In the genomic region with DNA sequence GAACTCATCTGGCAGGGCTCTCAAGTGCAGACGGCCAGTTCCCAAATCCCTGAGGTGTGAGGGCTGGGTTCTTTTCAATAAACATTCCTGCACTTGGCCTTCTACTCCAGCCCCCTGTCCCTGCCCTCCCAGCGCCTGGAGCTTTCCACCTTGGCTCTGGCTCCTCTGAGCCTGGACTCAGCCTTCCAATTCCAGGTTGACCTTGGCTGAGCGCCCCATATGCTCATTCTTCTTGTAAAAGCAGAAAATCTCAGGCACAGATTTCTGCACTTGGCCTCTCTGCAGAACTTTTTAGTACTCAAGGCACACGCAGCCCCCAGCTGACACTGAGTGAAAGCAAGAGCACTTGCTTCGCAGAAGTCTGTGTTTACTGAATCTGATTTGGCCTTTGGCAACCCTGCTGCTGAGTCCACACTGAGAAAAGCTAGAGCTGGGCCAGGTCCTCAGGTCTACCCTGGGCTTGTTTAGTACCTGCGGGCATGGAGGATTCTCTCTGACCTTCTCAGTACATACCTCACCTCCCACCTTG, we compare ENCODE assay signal across 11 cellular contexts.
DNase-seq lines count a peak whose midpoint lies in the region; ATAC-seq and TF ChIP-seq lines count a peak whose summit lies in the region.
"Had no signal": no experiment of that assay in that cellular context is flagged by ENCODE, and none has a peak within 500 bp of the region (broad histone marks: within the 10 kb centered on the region; RNA-seq: fewer than 3 reads in every experiment).

No MANE protein-coding gene starts in this region.

- no peaks in the 10 kb centered on the region for H3K27me3 ChIP-seq in right cardiac atrium (ENCODE audit: control insufficient read depth, insufficient read depth)
- peaks cover 19% of the 10 kb centered on the region for H3K27me3 ChIP-seq in HAP-1 (ENCODE audit: low read depth)

- H3K27ac ChIP-seq in right cardiac atrium (ENCODE audit: low read length), result no peak overlapping the region

- in situ Hi-C loops in astrocyte of the cerebellum (cut with HindIII; ENCODE audit: low sequenced_read_pairs), result no loop called here
- in situ Hi-C loops in GM13976 (cut with MboI; ENCODE audit: low sequenced_read_pairs, unreplicated experiment), result no loop called here
- in situ Hi-C loops in HAP-1 (cut with MboI; ENCODE audit: low sequenced_read_pairs), result no loop called here

- TF ChIP-seq CTCF in astrocyte of the cerebellum (IDR thresholded peaks at IDR 0.05; ENCODE audit: low read depth, low read length, missing control alignments) (no peak), GM13976 (IDR thresholded peaks at IDR 0.05; ENCODE audit: borderline replicate concordance, control extremely low read depth, extremely low read depth, insufficient read depth, missing control alignments) (no peak)

- H3K4me1 ChIP-seq in right cardiac atrium (ENCODE audit: control insufficient read depth, insufficient read depth, low read length) (peaks cover 4% of the 10 kb centered on the region), HAP-1 (no peaks in the 10 kb centered on the region)

- 35% methylated on average over 6 of the region's 6 CpGs for WGBS in right cardiac atrium

- ATAC-seq in right cardiac atrium, result peak; percentile 88 to 89
- ATAC-seq in GM21528 (IDR thresholded peaks at IDR 0.05; ENCODE audit: low FRiP score, unreplicated experiment), result no peak
- ATAC-seq: activated CD8-positive, alpha-beta T cell treated with anti-CD3 and anti-CD28 coated beads for 36 hours had no signal

- no peaks in the 10 kb centered on the region for H3K9me3 ChIP-seq in right cardiac atrium (ENCODE audit: control insufficient read depth, low read length)
- no peaks in the 10 kb centered on the region for H3K9me3 ChIP-seq in HAP-1

- peak; percentile 34 for DNase-seq in EH (ENCODE audit: low read depth)
- peak; percentile 49 for DNase-seq in astrocyte of the cerebellum (ENCODE audit: low read depth)
- peak; percentile 74 to 93 (median 90) for DNase-seq in right cardiac atrium
- DNase-seq in posterior cingulate gyrus, result peak in 6 of 10 donors; percentile 12 to 81 (median 32)
- no peak for DNase-seq in GM13976 (ENCODE audit: low spot score)
- DNase-seq in HAP-1 (ENCODE audit: low spot score in 2 of 2), result no peak
- DNase-seq in DMS114 treated with DMSO at 0.1 percent for 48 hours (lab: John Stamatoyannopoulos, UW; ENCODE audit: unreplicated experiment), result no peak
- DNase-seq: activated CD8-positive, alpha-beta T cell treated with anti-CD3 and anti-CD28 coated beads for 36 hours; activated effector memory CD4-positive, alpha-beta T cell treated with anti-CD3 and anti-CD28 coated beads, Interleukin-2, amount 50 U/mL, for 16 hours; NCI-H1092 treated with DMSO at 0.1 percent for 48 hours had no signal

- intact Hi-C loops in right cardiac atrium (cut with DNase I), result no loop called here
- intact Hi-C loops in posterior cingulate gyrus (cut with DNase I), result no loop called here

- H3K4me3 ChIP-seq in astrocyte of the cerebellum (ENCODE audit: low read depth, low read length), result no peak overlapping the region
- no peak overlapping the region for H3K4me3 ChIP-seq in right cardiac atrium (ENCODE audit: low read length)
- no peak overlapping the region for H3K4me3 ChIP-seq in HAP-1

- H3K36me3 ChIP-seq in HAP-1 (replicated peaks), result no peaks in the 10 kb centered on the region

Comparison
In these comparisons a context has a peak if more than half of its experiments do, and no peak if none do; other contexts are left out.
1. DNase-seq: peak in EH (single experiment), astrocyte of the cerebellum (single experiment), right cardiac atrium (3 of 3) and posterior cingulate gyrus (6 of 10); none in GM13976 (single experiment), HAP-1 (0 of 2) and DMS114 treated with DMSO at 0.1 percent for 48 hours (single experiment).